In the genomic region with DNA sequence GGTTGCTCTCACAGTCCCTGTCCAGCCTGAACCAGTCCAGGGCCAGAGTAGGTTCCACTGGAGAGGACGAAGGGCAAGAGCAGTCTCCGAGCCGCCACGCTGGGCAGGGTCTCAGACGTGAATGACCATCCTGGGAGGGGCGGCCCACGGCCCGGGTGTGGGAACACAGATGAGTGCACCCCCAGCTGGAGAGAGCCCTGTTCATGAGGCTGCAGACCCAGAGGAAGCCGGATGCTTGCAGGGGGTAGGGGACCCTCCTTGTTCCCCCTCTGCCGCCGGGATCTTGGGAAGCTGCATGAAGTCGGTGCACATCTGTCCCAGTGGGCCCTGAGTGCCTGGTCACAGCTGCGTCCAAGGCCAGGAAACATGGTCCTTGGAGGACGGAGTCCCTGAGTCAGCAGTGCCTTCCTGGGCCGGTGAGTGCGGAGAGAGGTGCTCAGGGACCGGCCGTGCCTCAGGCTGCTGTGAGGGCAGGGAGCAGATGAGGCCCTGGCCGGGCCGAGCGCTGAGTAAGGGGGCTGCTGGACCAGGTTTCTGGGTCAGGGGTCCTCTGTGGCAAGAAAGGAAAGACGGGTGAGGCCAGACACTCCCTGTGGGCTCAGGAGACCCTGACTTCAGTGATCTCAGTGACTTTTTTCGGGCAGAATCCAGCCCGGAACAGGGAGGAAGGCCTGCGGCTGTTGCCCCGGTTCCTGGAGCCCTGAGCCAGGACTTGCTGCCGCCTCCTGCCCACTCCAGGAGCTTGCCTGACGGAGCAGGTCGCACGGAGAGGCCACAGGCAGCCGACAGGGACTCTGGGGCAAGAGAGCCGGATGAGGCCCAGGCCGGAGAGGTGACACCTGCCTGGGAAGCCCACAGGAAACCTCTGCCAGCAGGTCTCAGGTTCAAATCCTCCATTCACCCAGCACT, we compare ENCODE assay signal across 1 cellular context.
TF ChIP-seq lines count a peak whose summit lies in the region.

No MANE protein-coding gene starts in this region.

TF ChIP-seq in IMR-90, 13 proteins besides CTCF, POLR2A, EP300 and RAD21:
- TF ChIP-seq, protein P1, sequence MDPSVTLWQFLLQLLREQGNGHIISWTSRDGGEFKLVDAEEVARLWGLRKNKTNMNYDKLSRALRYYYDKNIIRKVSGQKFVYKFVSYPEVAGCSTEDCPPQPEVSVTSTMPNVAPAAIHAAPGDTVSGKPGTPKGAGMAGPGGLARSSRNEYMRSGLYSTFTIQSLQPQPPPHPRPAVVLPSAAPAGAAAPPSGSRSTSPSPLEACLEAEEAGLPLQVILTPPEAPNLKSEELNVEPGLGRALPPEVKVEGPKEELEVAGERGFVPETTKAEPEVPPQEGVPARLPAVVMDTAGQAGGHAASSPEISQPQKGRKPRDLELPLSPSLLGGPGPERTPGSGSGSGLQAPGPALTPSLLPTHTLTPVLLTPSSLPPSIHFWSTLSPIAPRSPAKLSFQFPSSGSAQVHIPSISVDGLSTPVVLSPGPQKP (IDR thresholded peaks at IDR 0.05; ENCODE audit: borderline replicate concordance, low read depth, low read length): no peak
- no peak for TF ChIP-seq CEBPB (IDR thresholded peaks at IDR 0.05; ENCODE audit: low read depth, low read length)
- no peak for TF ChIP-seq SMC3 (IDR thresholded peaks at IDR 0.05; ENCODE audit: low read depth, low read length)
- no peak for TF ChIP-seq MAZ (IDR thresholded peaks at IDR 0.05; ENCODE audit: borderline replicate concordance, low read depth, low read length)
- no peak for TF ChIP-seq RFX5 (IDR thresholded peaks at IDR 0.05; ENCODE audit: low read depth, low read length)
- TF ChIP-seq, protein P2, sequence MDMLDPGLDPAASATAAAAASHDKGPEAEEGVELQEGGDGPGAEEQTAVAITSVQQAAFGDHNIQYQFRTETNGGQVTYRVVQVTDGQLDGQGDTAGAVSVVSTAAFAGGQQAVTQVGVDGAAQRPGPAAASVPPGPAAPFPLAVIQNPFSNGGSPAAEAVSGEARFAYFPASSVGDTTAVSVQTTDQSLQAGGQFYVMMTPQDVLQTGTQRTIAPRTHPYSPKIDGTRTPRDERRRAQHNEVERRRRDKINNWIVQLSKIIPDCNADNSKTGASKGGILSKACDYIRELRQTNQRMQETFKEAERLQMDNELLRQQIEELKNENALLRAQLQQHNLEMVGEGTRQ (IDR thresholded peaks at IDR 0.05; ENCODE audit: low read depth, low read length): no peak
- no peak for TF ChIP-seq MXI1 (IDR thresholded peaks at IDR 0.05; ENCODE audit: borderline replicate concordance, low read depth, low read length)
- TF ChIP-seq RCOR1 (IDR thresholded peaks at IDR 0.05; ENCODE audit: insufficient replicate concordance, low read length): no peak
- TF ChIP-seq NFE2L2 (IDR thresholded peaks at IDR 0.05; ENCODE audit: low read depth, low read length): no peak
- TF ChIP-seq FOS (IDR thresholded peaks at IDR 0.05; ENCODE audit: low read depth, low read length): no peak
- no peak for TF ChIP-seq BHLHE40 (IDR thresholded peaks at IDR 0.05; ENCODE audit: low read depth, low read length)
- no peak for TF ChIP-seq MAFK (IDR thresholded peaks at IDR 0.05; ENCODE audit: low read depth, low read length)
- no peak for TF ChIP-seq CHD1 (IDR thresholded peaks at IDR 0.05; ENCODE audit: low read depth, low read length)
